ENCODE assay signal across 12 cellular contexts in genomic region chr4:63717384-63717783, GRCh38.
DNase-seq lines count a peak whose midpoint lies in the region; ATAC-seq and TF ChIP-seq lines count a peak whose summit lies in the region.
"Had no signal": no experiment of that assay in that cellular context is flagged by ENCODE, and none has a peak within 500 bp of the region (broad histone marks: within the 10 kb centered on the region; RNA-seq: fewer than 3 reads in every experiment).

No MANE protein-coding gene starts in this region.

- DNase-seq in NCI-H526 (lab: John Stamatoyannopoulos, UW): peak; percentile 12 to 33
- no peak for DNase-seq in NCI-H526 treated with DMSO at 0.1 percent for 48 hours (lab: John Stamatoyannopoulos, UW)
- peak; percentile 7 for DNase-seq in NCI-H128 (lab: John Stamatoyannopoulos, UW; ENCODE audit: unreplicated experiment)
- peak; percentile 7 for DNase-seq in pons (ENCODE audit: low spot score)
- no peak for DNase-seq in left colon
- DNase-seq: posterior cingulate gyrus; stimulated activated CD8-positive, alpha-beta memory T cell treated with anti-CD3 and anti-CD28 coated beads, Interleukin-4, amount 100 ng/mL, for 48 hours had no signal

- no peaks in the 10 kb centered on the region for H3K9me3 Mint-ChIP-seq in brain
- H3K9me3 Mint-ChIP-seq in activated T-helper 17 cell treated with anti-CD3 and anti-CD28 coated beads, Interleukin-2, amount 50 U/mL, for 72 hours: peaks cover 11% of the 10 kb centered on the region

- H3K4me3 Mint-ChIP-seq in brain: no peak overlapping the region
- no peak overlapping the region for H3K4me3 Mint-ChIP-seq in activated T-helper 17 cell treated with anti-CD3 and anti-CD28 coated beads, Interleukin-2, amount 50 U/mL, for 72 hours
- H3K4me3 Mint-ChIP-seq: T-helper 1 cell treated with Interleukin-12 subunit alpha and Interleukin-12 subunit beta and Interleukin-4 antibody, amounts not matched to agents 30 μg/mL and 1 μg/mL, for 36 hours had no signal

- H3K27me3 Mint-ChIP-seq in brain: no peaks in the 10 kb centered on the region
- H3K27me3 Mint-ChIP-seq in activated T-helper 17 cell treated with anti-CD3 and anti-CD28 coated beads, Interleukin-2, amount 50 U/mL, for 72 hours: no peaks in the 10 kb centered on the region

- TF ChIP-seq CTCF in brain (conservative IDR thresholded peaks at IDR 0.05): peak; percentile 62 to 75

- H3K36me3 Mint-ChIP-seq in brain: no peaks in the 10 kb centered on the region
- no peaks in the 10 kb centered on the region for H3K36me3 Mint-ChIP-seq in activated T-helper 17 cell treated with anti-CD3 and anti-CD28 coated beads, Interleukin-2, amount 50 U/mL, for 72 hours (ENCODE audit: low read depth)
- H3K36me3 Mint-ChIP-seq: activated naive CD4-positive, alpha-beta T cell treated with anti-CD3 and anti-CD28 coated beads, Interleukin-2, amount 50 U/mL, for 72 hours had no signal

- no peaks in the 10 kb centered on the region for H3K4me1 Mint-ChIP-seq in brain
- no peaks in the 10 kb centered on the region for H3K4me1 Mint-ChIP-seq in activated T-helper 17 cell treated with anti-CD3 and anti-CD28 coated beads, Interleukin-2, amount 50 U/mL, for 72 hours

- ATAC-seq in left colon (no peak), HG02642 (IDR thresholded peaks at IDR 0.05; ENCODE audit: poor library complexity, unreplicated experiment) (no peak)
- ATAC-seq in activated T-helper 17 cell treated with anti-CD3 and anti-CD28 coated beads, Interleukin-2, amount 50 U/mL, for 72 hours (replicated peaks): no peak
- ATAC-seq: activated naive CD4-positive, alpha-beta T cell treated with anti-CD3 and anti-CD28 coated beads, Interleukin-2, amount 50 U/mL, for 72 hours had no signal

- intact Hi-C loops in left colon (cut with DNase I, micrococcal nuclease): no loop called here

- H3K27ac Mint-ChIP-seq in brain: no peak overlapping the region
- H3K27ac Mint-ChIP-seq in activated T-helper 17 cell treated with anti-CD3 and anti-CD28 coated beads, Interleukin-2, amount 50 U/mL, for 72 hours: no peak overlapping the region
- H3K27ac Mint-ChIP-seq: activated naive CD4-positive, alpha-beta T cell treated with anti-CD3 and anti-CD28 coated beads, Interleukin-2, amount 50 U/mL, for 72 hours; T-helper 1 cell treated with Interleukin-12 subunit alpha and Interleukin-12 subunit beta and Interleukin-4 antibody, amounts not matched to agents 30 μg/mL and 1 μg/mL, for 36 hours had no signal

Comparison
In these comparisons a context has a peak if more than half of its experiments do, and no peak if none do; other contexts are left out.
1. DNase-seq: peak in NCI-H526 (2 of 2), NCI-H128 (single experiment) and pons (single experiment); none in NCI-H526 treated with DMSO at 0.1 percent for 48 hours (single experiment) and left colon (0 of 2).